Comparison of ENCODE assay signal across 15 cellular contexts in genomic region chr18:26650310-26651285, GRCh38.
DNase-seq lines count a peak whose midpoint lies in the region; ATAC-seq, FAIRE-seq and TF ChIP-seq lines count a peak whose summit lies in the region.
"Had no signal": no experiment of that assay in that cellular context is flagged by ENCODE, and none has a peak within 500 bp of the region (broad histone marks: within the 10 kb centered on the region; RNA-seq: fewer than 3 reads in every experiment).

No MANE protein-coding gene starts in this region.

- H3K27me3 ChIP-seq in OCI-LY3 (ENCODE audit: low read depth, low read length) (peaks cover 21% of the 10 kb centered on the region), heart right ventricle (peaks cover 0 to 39% (median 0%) of the 10 kb centered on the region in 7 donors)

- no peaks in the 10 kb centered on the region for H4K20me1 ChIP-seq in OCI-LY3 (ENCODE audit: insufficient read depth, low read length)

- ATAC-seq in heart right ventricle (peak in 7 of 8 donors; percentile 42 to 77 (median 69)), HG02642 (IDR thresholded peaks at IDR 0.05; ENCODE audit: poor library complexity, unreplicated experiment) (no peak), GM18498 (IDR thresholded peaks at IDR 0.05; ENCODE audit: unreplicated experiment) (no peak)
- ATAC-seq in activated naive CD4-positive, alpha-beta T cell treated with anti-CD3 and anti-CD28 coated beads, Interleukin-2, amount 50 U/mL, for 72 hours, result no peak
- ATAC-seq: activated CD4-positive, CD25-positive, alpha-beta regulatory T cell treated with anti-CD3 and anti-CD28 coated beads, Interleukin-2, amount 50 U/mL, for 24 hours; activated naive CD8-positive, alpha-beta T cell treated with anti-CD3 and anti-CD28 coated beads, Interleukin-2, amount 50 U/mL, for 24 hours had no signal

- no peak for TF ChIP-seq POLR2A in GM12891 (IDR thresholded peaks at IDR 0.05; ENCODE audit: low read depth, low read length)

- H3K27ac ChIP-seq in OCI-LY3 (ENCODE audit: low read length) (no peak overlapping the region), heart right ventricle (peak overlapping the region; percentile 21 to 79 (median 60))
- H3K27ac ChIP-seq: SK-N-MC had no signal

- no peaks in the 10 kb centered on the region for H3K36me3 Mint-ChIP-seq in activated naive CD4-positive, alpha-beta T cell treated with anti-CD3 and anti-CD28 coated beads, Interleukin-2, amount 50 U/mL, for 72 hours
- H3K36me3 Mint-ChIP-seq: CD8-positive, alpha-beta memory T cell; stimulated activated memory B cell treated with anti-CD40 and anti-IgM and Interleukin-4, amounts not matched to agents 10 μg/mL and 1 μg/mL and 100 μg/mL, for 72 hours had no signal

- no peak overlapping the region for H2AFZ ChIP-seq in OCI-LY3 (ENCODE audit: low read depth, low read length)

- 22 to 33% methylated on average over 6 of the region's 6 CpGs for WGBS in heart right ventricle, 2 donors

- H3K9ac ChIP-seq in OCI-LY3 (ENCODE audit: low read length), result no peak overlapping the region

- H3K4me3 ChIP-seq in OCI-LY3 (ENCODE audit: low read length) (no peak overlapping the region), heart right ventricle (peak overlapping the region in 6 of 10 donors; percentile 1 to 24 (median 14))
- H3K4me3 ChIP-seq: SK-N-MC had no signal

- peaks cover 30% of the 10 kb centered on the region for H3K4me1 ChIP-seq in OCI-LY3 (ENCODE audit: low read length)
- peaks cover 0 to 23% (median 8%) of the 10 kb centered on the region in 9 donors for H3K4me1 ChIP-seq in heart right ventricle

- TF ChIP-seq CTCF in OCI-LY3 (IDR thresholded peaks at IDR 0.05; ENCODE audit: low read depth, low read length) (no peak), heart right ventricle (IDR thresholded peaks at IDR 0.05) (no peak)

- DNase-seq in GM12891 (ENCODE audit: insufficient read length, low spot score) (no peak), heart right ventricle (no peak), putamen (ENCODE audit: low spot score) (peak; percentile 84)
- DNase-seq in activated naive CD4-positive, alpha-beta T cell treated with anti-CD3 and anti-CD28 coated beads, Interleukin-2, amount 50 U/mL, for 72 hours (ENCODE audit: low spot score in 2 of 2), result no peak
- DNase-seq in activated CD8-positive, alpha-beta memory T cell treated with anti-CD3 and anti-CD28 coated beads, Interleukin-2, amount 50 U/mL, for 48 hours, result no peak
- DNase-seq: NCI-H2081 treated with DMSO at 0.1 percent for 48 hours had no signal

- FAIRE-seq in GM12891 (lab: Jason Lieb, UNC), result peak; percentile 9

- no peaks in the 10 kb centered on the region for H3K79me2 ChIP-seq in OCI-LY3 (ENCODE audit: low read length)

- peak overlapping the region; percentile 51 for H3K4me2 ChIP-seq in OCI-LY3 (ENCODE audit: low read length)

- H3K9me3 ChIP-seq in OCI-LY3 (ENCODE audit: insufficient read depth, low read length) (no peaks in the 10 kb centered on the region), heart right ventricle (no peaks in the 10 kb centered on the region)

- no peaks in the 10 kb centered on the region for H3K9me3 Mint-ChIP-seq in activated naive CD4-positive, alpha-beta T cell treated with anti-CD3 and anti-CD28 coated beads, Interleukin-2, amount 50 U/mL, for 72 hours
- H3K9me3 Mint-ChIP-seq: activated naive CD8-positive, alpha-beta T cell treated with anti-CD3 and anti-CD28 coated beads, Interleukin-2, amount 50 U/mL, for 24 hours; nephron progenitor cell; stimulated activated memory B cell treated with anti-CD40 and anti-IgM and Interleukin-4, amounts not matched to agents 10 μg/mL and 1 μg/mL and 100 μg/mL, for 72 hours had no signal

- no peak overlapping the region for H3K27ac Mint-ChIP-seq in activated naive CD4-positive, alpha-beta T cell treated with anti-CD3 and anti-CD28 coated beads, Interleukin-2, amount 50 U/mL, for 72 hours
- H3K27ac Mint-ChIP-seq: activated naive CD8-positive, alpha-beta T cell treated with anti-CD3 and anti-CD28 coated beads, Interleukin-2, amount 50 U/mL, for 24 hours; CD8-positive, alpha-beta memory T cell; nephron progenitor cell; stimulated activated memory B cell treated with anti-CD40 and anti-IgM and Interleukin-4, amounts not matched to agents 10 μg/mL and 1 μg/mL and 100 μg/mL, for 72 hours had no signal

- H3K36me3 ChIP-seq in OCI-LY3 (replicated peaks; ENCODE audit: low read depth, low read length), result no peaks in the 10 kb centered on the region
- H3K36me3 ChIP-seq in heart right ventricle, result no peaks in the 10 kb centered on the region

- intact Hi-C loops in heart right ventricle (cut with DNase I), result loop anchor here in 5 of 10 donors (5.0 to 10.0 kb wide), 7 partner anchors 94 to 1314 kb away; partner anchors contain the start of gene KCTD1 (in 3 of the 5)

TF ChIP-seq in GM12891, 5 proteins besides CTCF, POLR2A, EP300 and RAD21:
- TF ChIP-seq SPI1 (IDR thresholded peaks at IDR 0.05; ENCODE audit: low read depth, low read length) (peak; percentile 48; the same call in 1 of the 2 replicates), TAF1 (IDR thresholded peaks at IDR 0.05; ENCODE audit: low read depth, low read length) (no peak)

Comparison
In these comparisons a context has a peak if more than half of its experiments do, and no peak if none do; other contexts are left out.
1. ATAC-seq: peak in heart right ventricle (7 of 8); none in activated naive CD4-positive, alpha-beta T cell treated with anti-CD3 and anti-CD28 coated beads, Interleukin-2, amount 50 U/mL, for 72 hours (0 of 2), HG02642 (single experiment) and GM18498 (single experiment).